ENCODE assay signal across 8 cellular contexts in the genomic region with DNA sequence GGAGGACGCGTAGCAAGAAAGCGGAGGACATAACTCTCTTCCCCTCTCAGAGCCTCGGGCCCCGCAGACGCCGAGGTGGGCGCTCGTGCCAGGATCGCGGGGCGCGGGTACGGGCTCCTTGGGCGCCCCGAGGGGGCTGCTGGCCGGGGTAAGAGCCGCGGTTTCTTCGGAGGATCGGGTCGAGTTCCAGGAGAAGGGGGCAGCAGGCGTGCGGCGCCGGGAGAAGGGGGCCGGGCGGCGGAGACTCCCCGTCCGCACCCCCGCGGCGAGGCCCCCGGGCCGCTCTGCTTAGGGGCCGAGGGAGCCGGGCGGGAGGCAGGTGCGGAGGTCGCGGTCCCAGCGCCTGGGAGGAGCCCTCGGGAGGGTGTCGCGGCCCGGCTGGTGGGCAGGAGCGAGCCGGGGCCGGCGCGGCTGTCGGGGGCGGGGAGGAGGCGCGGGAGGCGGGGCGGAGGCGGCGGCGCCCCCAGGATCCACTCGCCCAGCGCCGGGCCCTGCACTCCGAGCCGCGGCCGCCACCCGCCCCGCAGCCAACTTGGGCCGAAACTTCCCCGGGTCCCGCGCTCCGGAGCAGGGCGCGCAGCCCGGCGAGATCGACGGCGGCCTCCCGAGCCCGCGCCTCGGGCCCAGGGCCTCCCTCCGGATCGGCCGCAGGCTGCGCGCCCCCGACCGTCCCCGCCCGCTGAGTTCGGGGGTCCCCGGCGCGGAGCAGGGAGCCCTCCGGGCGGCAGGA.
DNase-seq lines count a peak whose midpoint lies in the region; ATAC-seq lines count a peak whose summit lies in the region.

No MANE protein-coding gene starts in this region.

- ATAC-seq in HG03097 (IDR thresholded peaks at IDR 0.05; ENCODE audit: low FRiP score, unreplicated experiment) (no peak), GM18870 (IDR thresholded peaks at IDR 0.05; ENCODE audit: unreplicated experiment) (no peak)

- H3K4me1 ChIP-seq in duodenal mucosa (ENCODE audit: control insufficient read depth in 1 of 2, insufficient read depth in 2 of 2, low read length in 2 of 2), result peaks cover 0 to 19% of the 10 kb centered on the region in 2 donors
- H3K4me1 ChIP-seq in mesodermal cell (ENCODE audit: control insufficient read depth, insufficient read depth, low read length, poor library complexity, severe bottlenecking), result peaks cover 18% of the 10 kb centered on the region

- H3K4me3 ChIP-seq in duodenal mucosa (ENCODE audit: low read depth in 1 of 2, low read length in 2 of 2) (peak overlapping the region; percentile 16 to 40), mesodermal cell (ENCODE audit: extremely low read depth, insufficient read depth, low read length, poor library complexity, severe bottlenecking) (peak overlapping the region; percentile 42)

- peak; percentile 66 for DNase-seq in EH (ENCODE audit: low read depth)
- peak; percentile 40 for DNase-seq in NAMALWA (ENCODE audit: low spot score)
- DNase-seq in anterior cingulate cortex (lab: John Stamatoyannopoulos, UW), result no peak
- no peak for DNase-seq in NOMO-1 treated with DMSO at 0.1 percent for 48 hours (lab: John Stamatoyannopoulos, UW; ENCODE audit: unreplicated experiment)

- H3K27ac ChIP-seq in duodenal mucosa (ENCODE audit: low read depth, low read length) (no peak overlapping the region), mesodermal cell (ENCODE audit: low read depth, low read length, severe bottlenecking) (no peak overlapping the region)

- no peaks in the 10 kb centered on the region for H3K9me3 ChIP-seq in duodenal mucosa (ENCODE audit: control insufficient read depth in 1 of 2, low read length in 2 of 2)
- no peaks in the 10 kb centered on the region for H3K9me3 ChIP-seq in mesodermal cell (ENCODE audit: control insufficient read depth, low read length)

- WGBS in mesodermal cell (ENCODE audit: insufficient coverage in 2 of 2), 2 experiments, result 1 to 2% methylated on average over 57 to 90 of the region's 101 CpGs

- H3K36me3 ChIP-seq in duodenal mucosa (ENCODE audit: control insufficient read depth in 1 of 2, insufficient read depth in 2 of 2, low read length in 2 of 2) (no peaks in the 10 kb centered on the region), mesodermal cell (ENCODE audit: control insufficient read depth, insufficient read depth, low read length) (no peaks in the 10 kb centered on the region)

- H3K27me3 ChIP-seq in duodenal mucosa (ENCODE audit: control insufficient read depth in 1 of 2, insufficient read depth in 2 of 2, low read length in 2 of 2), result peaks cover 53 to 57% of the 10 kb centered on the region in 2 donors

- no peak overlapping the region for H3K9ac ChIP-seq in duodenal mucosa (ENCODE audit: low read depth in 1 of 2, low read length in 2 of 2)

Comparison
In these comparisons a context has a peak if more than half of its experiments do, and no peak if none do; other contexts are left out.
1. DNase-seq: peak in EH (single experiment) and NAMALWA (single experiment); none in anterior cingulate cortex (0 of 58) and NOMO-1 treated with DMSO at 0.1 percent for 48 hours (single experiment).